In the genomic region with DNA sequence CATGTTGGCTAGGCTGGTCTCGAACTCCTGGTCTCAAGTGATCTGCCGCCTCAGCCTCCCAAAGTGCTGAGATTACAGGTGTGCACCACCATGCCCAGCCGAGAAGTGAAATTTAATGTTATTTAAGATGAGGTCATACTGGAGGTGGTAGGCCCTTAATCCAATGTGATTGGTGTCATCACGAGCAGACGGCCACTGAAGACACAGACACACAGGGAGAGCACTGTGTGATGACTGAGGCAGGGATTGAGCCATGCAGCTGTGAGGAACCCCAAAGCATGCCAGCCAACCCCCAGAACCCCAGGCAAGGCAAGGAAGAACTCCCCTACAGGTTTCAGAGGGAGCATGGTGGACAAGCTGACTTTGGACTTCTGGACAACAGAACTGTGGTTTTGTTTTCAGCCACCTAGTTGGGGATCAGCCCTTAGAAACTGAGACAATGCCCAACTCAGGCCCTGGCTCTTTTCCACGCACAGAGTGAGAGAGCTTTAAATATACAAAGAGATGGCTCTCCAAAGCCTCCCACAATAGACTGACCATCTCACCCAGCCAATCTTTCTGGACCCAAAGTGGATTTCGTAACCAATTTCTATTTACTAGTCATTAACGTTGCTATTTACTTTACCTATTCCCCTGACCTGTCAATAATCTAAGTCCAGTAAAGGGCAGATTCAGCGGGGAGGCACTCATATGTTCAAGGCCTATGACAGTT, we compare ENCODE assay signal across 1 cellular context.
TF ChIP-seq lines count a peak whose summit lies in the region.

No MANE protein-coding gene starts in this region.

TF ChIP-seq in HepG2, 621 proteins besides CTCF, POLR2A, EP300 and RAD21 (continued from another document and continues in another):
- TF ChIP-seq, protein P1, sequence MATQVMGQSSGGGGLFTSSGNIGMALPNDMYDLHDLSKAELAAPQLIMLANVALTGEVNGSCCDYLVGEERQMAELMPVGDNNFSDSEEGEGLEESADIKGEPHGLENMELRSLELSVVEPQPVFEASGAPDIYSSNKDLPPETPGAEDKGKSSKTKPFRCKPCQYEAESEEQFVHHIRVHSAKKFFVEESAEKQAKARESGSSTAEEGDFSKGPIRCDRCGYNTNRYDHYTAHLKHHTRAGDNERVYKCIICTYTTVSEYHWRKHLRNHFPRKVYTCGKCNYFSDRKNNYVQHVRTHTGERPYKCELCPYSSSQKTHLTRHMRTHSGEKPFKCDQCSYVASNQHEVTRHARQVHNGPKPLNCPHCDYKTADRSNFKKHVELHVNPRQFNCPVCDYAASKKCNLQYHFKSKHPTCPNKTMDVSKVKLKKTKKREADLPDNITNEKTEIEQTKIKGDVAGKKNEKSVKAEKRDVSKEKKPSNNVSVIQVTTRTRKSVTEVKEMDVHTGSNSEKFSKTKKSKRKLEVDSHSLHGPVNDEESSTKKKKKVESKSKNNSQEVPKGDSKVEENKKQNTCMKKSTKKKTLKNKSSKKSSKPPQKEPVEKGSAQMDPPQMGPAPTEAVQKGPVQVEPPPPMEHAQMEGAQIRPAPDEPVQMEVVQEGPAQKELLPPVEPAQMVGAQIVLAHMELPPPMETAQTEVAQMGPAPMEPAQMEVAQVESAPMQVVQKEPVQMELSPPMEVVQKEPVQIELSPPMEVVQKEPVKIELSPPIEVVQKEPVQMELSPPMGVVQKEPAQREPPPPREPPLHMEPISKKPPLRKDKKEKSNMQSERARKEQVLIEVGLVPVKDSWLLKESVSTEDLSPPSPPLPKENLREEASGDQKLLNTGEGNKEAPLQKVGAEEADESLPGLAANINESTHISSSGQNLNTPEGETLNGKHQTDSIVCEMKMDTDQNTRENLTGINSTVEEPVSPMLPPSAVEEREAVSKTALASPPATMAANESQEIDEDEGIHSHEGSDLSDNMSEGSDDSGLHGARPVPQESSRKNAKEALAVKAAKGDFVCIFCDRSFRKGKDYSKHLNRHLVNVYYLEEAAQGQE (IDR thresholded peaks at IDR 0.05; ENCODE audit: borderline replicate concordance in 1 of 2, low read depth in 1 of 2, low read length in 2 of 2), result peak in 1 of 2 experiments; percentile 67; a peak in 2 of 4 replicates
- TF ChIP-seq SNAPC5 (CRISPR knock-in tag; IDR thresholded peaks at IDR 0.05; ENCODE audit: borderline replicate concordance) (peak; percentile 12; the same call in 1 of the 2 replicates), MED8 (CRISPR knock-in tag; IDR thresholded peaks at IDR 0.05; ENCODE audit: insufficient replicate concordance) (no peak), ZNF577 (CRISPR knock-in tag; IDR thresholded peaks at IDR 0.05; ENCODE audit: borderline replicate concordance, low read depth) (no peak), PHF5A (CRISPR knock-in tag; IDR thresholded peaks at IDR 0.05; ENCODE audit: low read depth, unreplicated experiment) (peak; percentile 82), ETV5 (CRISPR knock-in tag; IDR thresholded peaks at IDR 0.05; ENCODE audit: borderline replicate concordance) (peak; percentile 76; the same call in 1 of the 2 replicates), ZNF672 (CRISPR knock-in tag; IDR thresholded peaks at IDR 0.05) (no peak), MIXL1 (CRISPR knock-in tag; IDR thresholded peaks at IDR 0.05) (peak; percentile 100), TFAP4 (IDR thresholded peaks at IDR 0.05; ENCODE audit: borderline replicate concordance, low read depth) (peak; percentile 90), XRCC5 (optimal IDR thresholded peaks at IDR 0.05; ENCODE audit: low read length) (no peak), DZIP1 (CRISPR knock-in tag; IDR thresholded peaks at IDR 0.05) (no peak), TBX2 (CRISPR knock-in tag; IDR thresholded peaks at IDR 0.05; ENCODE audit: borderline replicate concordance) (peak; percentile 99), ZNF773 (CRISPR knock-in tag; IDR thresholded peaks at IDR 0.05; ENCODE audit: borderline replicate concordance) (no peak), FOXA3 (CRISPR knock-in tag; IDR thresholded peaks at IDR 0.05) (peak; percentile 99), NFKBIZ (CRISPR knock-in tag; IDR thresholded peaks at IDR 0.05) (peak; percentile 95), ZBTB44 (CRISPR knock-in tag; IDR thresholded peaks at IDR 0.05) (0 out of 2 replicates have a peak, but pooled peaks have one; percentile 31), KDM4B (CRISPR knock-in tag; IDR thresholded peaks at IDR 0.05) (no peak; the same call in 1 of the 2 replicates), ZNF253 (CRISPR knock-in tag; IDR thresholded peaks at IDR 0.05; ENCODE audit: borderline replicate concordance) (no peak), SSRP1 (CRISPR knock-in tag; IDR thresholded peaks at IDR 0.05) (no peak; the same call in 1 of the 2 replicates), KDM2A (CRISPR knock-in tag; IDR thresholded peaks at IDR 0.05; ENCODE audit: borderline replicate concordance, low read depth) (no peak), ZNF136 (CRISPR knock-in tag; IDR thresholded peaks at IDR 0.05; ENCODE audit: low read depth) (no peak), RNF2 (conservative IDR thresholded peaks at IDR 0.05; ENCODE audit: low read depth) (no peak; the same call in 1 of the 2 replicates), ZNF704 (CRISPR knock-in tag; IDR thresholded peaks at IDR 0.05; ENCODE audit: borderline replicate concordance) (no peak; the same call in 1 of the 2 replicates), ZNF782 (CRISPR knock-in tag; IDR thresholded peaks at IDR 0.05; ENCODE audit: borderline replicate concordance) (peak; percentile 59; the same call in 1 of the 2 replicates), ISX (CRISPR knock-in tag; conservative IDR thresholded peaks at IDR 0.05) (no peak), ZNF292 (CRISPR knock-in tag; IDR thresholded peaks at IDR 0.05; ENCODE audit: borderline replicate concordance, low read depth) (peak; percentile 76; the same call in 1 of the 2 replicates), RBAK (CRISPR knock-in tag; IDR thresholded peaks at IDR 0.05) (peak; percentile 77), MXD1 (CRISPR knock-in tag; IDR thresholded peaks at IDR 0.05) (no peak), ZNF614 (CRISPR knock-in tag; IDR thresholded peaks at IDR 0.05; ENCODE audit: borderline replicate concordance) (peak; percentile 96)
- TF ChIP-seq, protein P2, sequence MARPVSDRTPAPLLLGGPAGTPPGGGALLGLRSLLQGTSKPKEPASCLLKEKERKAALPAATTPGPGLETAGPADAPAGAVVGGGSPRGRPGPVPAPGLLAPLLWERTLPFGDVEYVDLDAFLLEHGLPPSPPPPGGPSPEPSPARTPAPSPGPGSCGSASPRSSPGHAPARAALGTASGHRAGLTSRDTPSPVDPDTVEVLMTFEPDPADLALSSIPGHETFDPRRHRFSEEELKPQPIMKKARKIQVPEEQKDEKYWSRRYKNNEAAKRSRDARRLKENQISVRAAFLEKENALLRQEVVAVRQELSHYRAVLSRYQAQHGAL (CRISPR knock-in tag; IDR thresholded peaks at IDR 0.05; ENCODE audit: not compliant biosample characterization), result no peak
- TF ChIP-seq, protein P3, sequence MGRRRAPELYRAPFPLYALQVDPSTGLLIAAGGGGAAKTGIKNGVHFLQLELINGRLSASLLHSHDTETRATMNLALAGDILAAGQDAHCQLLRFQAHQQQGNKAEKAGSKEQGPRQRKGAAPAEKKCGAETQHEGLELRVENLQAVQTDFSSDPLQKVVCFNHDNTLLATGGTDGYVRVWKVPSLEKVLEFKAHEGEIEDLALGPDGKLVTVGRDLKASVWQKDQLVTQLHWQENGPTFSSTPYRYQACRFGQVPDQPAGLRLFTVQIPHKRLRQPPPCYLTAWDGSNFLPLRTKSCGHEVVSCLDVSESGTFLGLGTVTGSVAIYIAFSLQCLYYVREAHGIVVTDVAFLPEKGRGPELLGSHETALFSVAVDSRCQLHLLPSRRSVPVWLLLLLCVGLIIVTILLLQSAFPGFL (CRISPR knock-in tag; IDR thresholded peaks at IDR 0.05), result no peak
- TF ChIP-seq, protein P4, sequence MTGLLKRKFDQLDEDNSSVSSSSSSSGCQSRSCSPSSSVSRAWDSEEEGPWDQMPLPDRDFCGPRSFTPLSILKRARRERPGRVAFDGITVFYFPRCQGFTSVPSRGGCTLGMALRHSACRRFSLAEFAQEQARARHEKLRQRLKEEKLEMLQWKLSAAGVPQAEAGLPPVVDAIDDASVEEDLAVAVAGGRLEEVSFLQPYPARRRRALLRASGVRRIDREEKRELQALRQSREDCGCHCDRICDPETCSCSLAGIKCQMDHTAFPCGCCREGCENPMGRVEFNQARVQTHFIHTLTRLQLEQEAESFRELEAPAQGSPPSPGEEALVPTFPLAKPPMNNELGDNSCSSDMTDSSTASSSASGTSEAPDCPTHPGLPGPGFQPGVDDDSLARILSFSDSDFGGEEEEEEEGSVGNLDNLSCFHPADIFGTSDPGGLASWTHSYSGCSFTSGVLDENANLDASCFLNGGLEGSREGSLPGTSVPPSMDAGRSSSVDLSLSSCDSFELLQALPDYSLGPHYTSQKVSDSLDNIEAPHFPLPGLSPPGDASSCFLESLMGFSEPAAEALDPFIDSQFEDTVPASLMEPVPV (CRISPR knock-in tag; IDR thresholded peaks at IDR 0.05), result peak; percentile 77; the same call in 1 of the 2 replicates
- TF ChIP-seq, protein P5, sequence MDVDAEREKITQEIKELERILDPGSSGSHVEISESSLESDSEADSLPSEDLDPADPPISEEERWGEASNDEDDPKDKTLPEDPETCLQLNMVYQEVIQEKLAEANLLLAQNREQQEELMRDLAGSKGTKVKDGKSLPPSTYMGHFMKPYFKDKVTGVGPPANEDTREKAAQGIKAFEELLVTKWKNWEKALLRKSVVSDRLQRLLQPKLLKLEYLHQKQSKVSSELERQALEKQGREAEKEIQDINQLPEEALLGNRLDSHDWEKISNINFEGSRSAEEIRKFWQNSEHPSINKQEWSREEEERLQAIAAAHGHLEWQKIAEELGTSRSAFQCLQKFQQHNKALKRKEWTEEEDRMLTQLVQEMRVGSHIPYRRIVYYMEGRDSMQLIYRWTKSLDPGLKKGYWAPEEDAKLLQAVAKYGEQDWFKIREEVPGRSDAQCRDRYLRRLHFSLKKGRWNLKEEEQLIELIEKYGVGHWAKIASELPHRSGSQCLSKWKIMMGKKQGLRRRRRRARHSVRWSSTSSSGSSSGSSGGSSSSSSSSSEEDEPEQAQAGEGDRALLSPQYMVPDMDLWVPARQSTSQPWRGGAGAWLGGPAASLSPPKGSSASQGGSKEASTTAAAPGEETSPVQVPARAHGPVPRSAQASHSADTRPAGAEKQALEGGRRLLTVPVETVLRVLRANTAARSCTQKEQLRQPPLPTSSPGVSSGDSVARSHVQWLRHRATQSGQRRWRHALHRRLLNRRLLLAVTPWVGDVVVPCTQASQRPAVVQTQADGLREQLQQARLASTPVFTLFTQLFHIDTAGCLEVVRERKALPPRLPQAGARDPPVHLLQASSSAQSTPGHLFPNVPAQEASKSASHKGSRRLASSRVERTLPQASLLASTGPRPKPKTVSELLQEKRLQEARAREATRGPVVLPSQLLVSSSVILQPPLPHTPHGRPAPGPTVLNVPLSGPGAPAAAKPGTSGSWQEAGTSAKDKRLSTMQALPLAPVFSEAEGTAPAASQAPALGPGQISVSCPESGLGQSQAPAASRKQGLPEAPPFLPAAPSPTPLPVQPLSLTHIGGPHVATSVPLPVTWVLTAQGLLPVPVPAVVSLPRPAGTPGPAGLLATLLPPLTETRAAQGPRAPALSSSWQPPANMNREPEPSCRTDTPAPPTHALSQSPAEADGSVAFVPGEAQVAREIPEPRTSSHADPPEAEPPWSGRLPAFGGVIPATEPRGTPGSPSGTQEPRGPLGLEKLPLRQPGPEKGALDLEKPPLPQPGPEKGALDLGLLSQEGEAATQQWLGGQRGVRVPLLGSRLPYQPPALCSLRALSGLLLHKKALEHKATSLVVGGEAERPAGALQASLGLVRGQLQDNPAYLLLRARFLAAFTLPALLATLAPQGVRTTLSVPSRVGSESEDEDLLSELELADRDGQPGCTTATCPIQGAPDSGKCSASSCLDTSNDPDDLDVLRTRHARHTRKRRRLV (CRISPR knock-in tag; IDR thresholded peaks at IDR 0.05), result no peak
